ENCODE assay signal across 26 cellular contexts in the genomic region with DNA sequence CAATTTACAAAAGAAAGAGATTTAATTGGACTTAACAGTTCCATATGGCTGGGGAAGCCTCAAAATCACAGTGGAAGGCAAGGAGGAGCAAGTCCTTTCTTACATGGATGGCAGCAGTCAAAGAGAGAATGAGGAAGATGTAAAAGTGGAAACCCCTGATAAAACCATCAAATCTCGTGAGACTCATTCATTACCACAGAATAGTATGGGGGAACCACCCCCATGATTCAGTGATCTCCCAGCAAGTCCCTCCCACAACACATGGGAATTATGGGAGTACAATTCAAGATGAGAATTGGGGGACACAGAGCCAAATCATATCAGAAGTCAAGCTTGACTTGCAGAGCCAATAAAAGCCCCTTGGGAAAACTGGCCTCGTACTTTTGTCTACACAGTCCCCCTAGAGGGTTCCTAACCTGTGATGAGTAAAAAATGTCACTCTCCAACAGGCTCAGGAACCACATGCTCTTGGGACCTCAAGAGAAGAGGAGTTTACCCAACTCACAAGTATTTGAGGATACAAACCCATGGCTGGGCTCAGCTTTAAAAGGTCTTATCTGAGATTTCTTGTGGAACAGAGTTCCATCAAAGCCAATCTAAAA.
"Had no signal": no experiment of that assay in that cellular context is flagged by ENCODE, and none has a peak within 500 bp of the region (broad histone marks: within the 10 kb centered on the region; RNA-seq: fewer than 3 reads in every experiment).

No MANE protein-coding gene starts in this region.

- H3K36me3 Mint-ChIP-seq: activated CD4-positive, alpha-beta memory T cell treated with anti-CD3 and anti-CD28 coated beads for 36 hours had no signal

- H3K27me3 Mint-ChIP-seq: activated CD4-positive, alpha-beta memory T cell treated with anti-CD3 and anti-CD28 coated beads for 36 hours; activated naive CD4-positive, alpha-beta T cell treated with anti-CD3 and anti-CD28 coated beads, Interleukin-2, amount 50 U/mL, for 24 hours; activated naive CD8-positive, alpha-beta T cell treated with anti-CD3 and anti-CD28 coated beads for 36 hours; activated naive CD8-positive, alpha-beta T cell treated with anti-CD3 and anti-CD28 coated beads, Interleukin-2, amount 50 U/mL, for 24 hours; effector memory CD8-positive, alpha-beta T cell had no signal

- DNase-seq: activated CD4-positive, alpha-beta memory T cell treated with anti-CD3 and anti-CD28 coated beads for 36 hours; activated CD4-positive, alpha-beta T cell treated with anti-CD3 and anti-CD28 coated beads for 1 hour; activated CD4-positive, alpha-beta T cell treated with anti-CD3 and anti-CD28 coated beads for 4 hours; activated CD8-positive, alpha-beta memory T cell treated with anti-CD3 and anti-CD28 coated beads for 24 hours; activated effector memory CD4-positive, alpha-beta T cell treated with anti-CD3 and anti-CD28 coated beads, Interleukin-2, amount 50 U/mL, for 16 hours; activated naive CD4-positive, alpha-beta T cell treated with anti-CD3 and anti-CD28 coated beads for 36 hours; activated naive CD8-positive, alpha-beta T cell treated with anti-CD3 and anti-CD28 coated beads for 36 hours; activated naive CD8-positive, alpha-beta T cell treated with anti-CD3 and anti-CD28 coated beads, Interleukin-2, amount 50 U/mL, for 24 hours; activated T-cell treated with anti-CD3 and anti-CD28 coated beads, Interleukin-2, amount 50 U/mL, for 4 hours; adrenal gland; amygdala; aorta; body of pancreas; caudate nucleus; cortex of kidney; dermis blood vessel endothelial cell; effector CD4-positive, alpha-beta T cell; effector memory CD8-positive, alpha-beta T cell; erythroblast; foreskin keratinocyte; gastrocnemius medialis; glutamatergic neuron; heart left ventricle; T-helper 2 cell had no signal

- ATAC-seq: activated naive CD8-positive, alpha-beta T cell treated with anti-CD3 and anti-CD28 coated beads, Interleukin-2, amount 50 U/mL, for 24 hours; activated T-cell treated with anti-CD3 and anti-CD28 coated beads, Interleukin-2, amount 50 U/mL, for 4 hours; body of pancreas; effector memory CD8-positive, alpha-beta T cell; foreskin keratinocyte; gastrocnemius medialis; heart left ventricle had no signal

- H3K4me3 Mint-ChIP-seq: activated CD4-positive, alpha-beta memory T cell treated with anti-CD3 and anti-CD28 coated beads for 36 hours; activated naive CD4-positive, alpha-beta T cell treated with anti-CD3 and anti-CD28 coated beads for 36 hours; activated naive CD4-positive, alpha-beta T cell treated with anti-CD3 and anti-CD28 coated beads, Interleukin-2, amount 50 U/mL, for 24 hours; activated naive CD8-positive, alpha-beta T cell treated with anti-CD3 and anti-CD28 coated beads for 36 hours; activated naive CD8-positive, alpha-beta T cell treated with anti-CD3 and anti-CD28 coated beads, Interleukin-2, amount 50 U/mL, for 24 hours; activated T-cell treated with anti-CD3 and anti-CD28 coated beads, Interleukin-2, amount 50 U/mL, for 4 hours; effector memory CD8-positive, alpha-beta T cell had no signal

- H3K27ac Mint-ChIP-seq: activated CD4-positive, alpha-beta memory T cell treated with anti-CD3 and anti-CD28 coated beads for 36 hours; activated naive CD4-positive, alpha-beta T cell treated with anti-CD3 and anti-CD28 coated beads for 36 hours; activated naive CD4-positive, alpha-beta T cell treated with anti-CD3 and anti-CD28 coated beads, Interleukin-2, amount 50 U/mL, for 24 hours; activated naive CD8-positive, alpha-beta T cell treated with anti-CD3 and anti-CD28 coated beads for 36 hours; activated naive CD8-positive, alpha-beta T cell treated with anti-CD3 and anti-CD28 coated beads, Interleukin-2, amount 50 U/mL, for 24 hours; activated T-helper 2 cell treated with anti-CD3 and anti-CD28 coated beads, Interferon-gamma antibody, Interleukin-2, Interleukin-4, amounts not matched to agents 10 μg/mL and 5 μg/mL and 100 μg/mL, durations not matched to agents 14 hours and 24 hours and 36 hours; effector memory CD8-positive, alpha-beta T cell had no signal
